Comparison of ENCODE assay signal across 11 cellular contexts in the genomic region with DNA sequence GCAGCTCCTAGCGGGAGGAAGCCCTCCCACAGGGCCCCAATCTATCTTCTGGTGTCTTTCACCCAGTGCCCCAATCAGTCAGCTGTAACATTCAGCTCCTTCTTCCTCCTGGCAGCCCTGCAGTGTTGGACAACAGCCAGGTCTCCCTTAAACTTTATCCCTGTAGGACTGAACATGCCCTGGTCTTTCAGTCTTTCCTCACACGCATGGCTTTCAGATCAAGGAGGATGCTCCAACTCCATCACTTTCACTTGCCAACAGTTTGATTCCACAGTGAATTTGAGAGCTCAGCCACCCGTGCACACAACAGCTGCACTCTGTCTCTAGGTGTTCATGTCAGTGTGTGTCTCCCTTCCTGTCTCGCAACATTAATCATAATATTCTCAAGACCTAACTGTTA. TPM values are rescaled to one million over a fixed set of nuclear protein-coding genes. Genes with fewer than 3 reads are reported as not detected.
DNase-seq lines count a peak whose midpoint lies in the region; ATAC-seq and TF ChIP-seq lines count a peak whose summit lies in the region.
"Had no signal": no experiment of that assay in that cellular context is flagged by ENCODE, and none has a peak within 500 bp of the region (broad histone marks: within the 10 kb centered on the region; RNA-seq: fewer than 3 reads in every experiment).

No MANE protein-coding gene starts in this region.

- H3K4me3 Mint-ChIP-seq in chondrocyte (ENCODE audit: unreplicated experiment) = no peak overlapping the region
- H3K4me3 Mint-ChIP-seq in CD4-positive, alpha-beta T cell = no peak overlapping the region
- H3K4me3 Mint-ChIP-seq: activated T-helper 17 cell treated with anti-CD3 and anti-CD28 coated beads, Interleukin-2, amount 50 U/mL, for 72 hours had no signal

- DNase-seq in Caki2 (ENCODE audit: low read depth) = peak; percentile 33
- DNase-seq in chondrocyte (ENCODE audit: low spot score) = no peak
- DNase-seq in hepatocyte (ENCODE audit: low spot score) = no peak
- DNase-seq in CD4-positive, alpha-beta T cell = no peak
- DNase-seq in NK-92 treated with Interleukin-12 subunit alpha and Interleukin-12 subunit beta, amount 100 ng/mL, for 24 hours (lab: John Stamatoyannopoulos, UW) = no peak

- no peak overlapping the region for H2AFZ ChIP-seq in hepatocyte

- H3K79me2 ChIP-seq in hepatocyte = no peaks in the 10 kb centered on the region

- intact Hi-C loops in CD4-positive, alpha-beta T cell (cut with DNase I, micrococcal nuclease) = no loop called here

- no peak overlapping the region for H3K4me2 ChIP-seq in hepatocyte

- 68% methylated on average over 4 of the region's 4 CpGs for WGBS in hepatocyte (ENCODE audit: low lambda C conversion rate, missing lambda C conversion rate)

- in situ Hi-C loops in Caki2 (cut with HindIII; ENCODE audit: low pct_unique_long_range_greater_than_20kb, low sequenced_read_pairs) = no loop called here

- peaks cover 10% of the 10 kb centered on the region for H3K4me1 Mint-ChIP-seq in chondrocyte (ENCODE audit: low read depth)
- H3K4me1 Mint-ChIP-seq in CD4-positive, alpha-beta T cell (ENCODE audit: low read depth) = no peaks in the 10 kb centered on the region
- H3K4me1 Mint-ChIP-seq: activated T-helper 17 cell treated with anti-CD3 and anti-CD28 coated beads, Interleukin-2, amount 50 U/mL, for 72 hours had no signal

- no peaks in the 10 kb centered on the region for H4K20me1 ChIP-seq in hepatocyte (ENCODE audit: insufficient read depth, poor library complexity, severe bottlenecking)

- no peaks in the 10 kb centered on the region for H3K27me3 ChIP-seq in hepatocyte
- H3K27me3 ChIP-seq in CD4-positive, alpha-beta T cell (ENCODE audit: control insufficient read depth, insufficient read depth, low read length) = peaks cover 4% of the 10 kb centered on the region
- H3K27me3 ChIP-seq: cardiac muscle cell had no signal

- H3K9me3 Mint-ChIP-seq in chondrocyte (ENCODE audit: low read depth) = peaks cover 5% of the 10 kb centered on the region
- H3K9me3 Mint-ChIP-seq in CD4-positive, alpha-beta T cell = no peaks in the 10 kb centered on the region
- H3K9me3 Mint-ChIP-seq: activated T-helper 17 cell treated with anti-CD3 and anti-CD28 coated beads, Interleukin-2, amount 50 U/mL, for 72 hours had no signal

- H3K27me3 Mint-ChIP-seq in chondrocyte (ENCODE audit: low read depth) = peaks cover 4% of the 10 kb centered on the region
- peaks cover 8% of the 10 kb centered on the region for H3K27me3 Mint-ChIP-seq in CD4-positive, alpha-beta T cell

- H3K9me2 ChIP-seq in hepatocyte (replicated peaks; ENCODE audit: insufficient read depth) = no peaks in the 10 kb centered on the region

- peak; percentile 75 for ATAC-seq in GM21390 (IDR thresholded peaks at IDR 0.05; ENCODE audit: unreplicated experiment)
- peak; percentile 76 for ATAC-seq in HG03159 (IDR thresholded peaks at IDR 0.05; ENCODE audit: unreplicated experiment)
- no peak for ATAC-seq in CD4-positive, alpha-beta T cell (ENCODE audit: poor library complexity)
- no peak for ATAC-seq in GM21381 (IDR thresholded peaks at IDR 0.05; ENCODE audit: unreplicated experiment)
- ATAC-seq: activated T-helper 17 cell treated with anti-CD3 and anti-CD28 coated beads, Interleukin-2, amount 50 U/mL, for 72 hours had no signal

- H3K4me3 ChIP-seq in hepatocyte = no peak overlapping the region
- H3K4me3 ChIP-seq: cardiac muscle cell had no signal

- no peaks in the 10 kb centered on the region for H3K4me1 ChIP-seq in hepatocyte (ENCODE audit: insufficient read depth)

- CTCF ChIA-PET in CD4-positive, alpha-beta T cell (lab: Charles Lee) = no interaction called here

- POLR2A ChIA-PET in CD4-positive, alpha-beta T cell (lab: Charles Lee) = no interaction called here

- no peaks in the 10 kb centered on the region for H3K36me3 Mint-ChIP-seq in chondrocyte (ENCODE audit: low read depth)
- no peaks in the 10 kb centered on the region for H3K36me3 Mint-ChIP-seq in CD4-positive, alpha-beta T cell (ENCODE audit: low read depth)

- H3K36me3 ChIP-seq in hepatocyte (replicated peaks; ENCODE audit: insufficient read depth, low read depth) = no peaks in the 10 kb centered on the region
- H3K36me3 ChIP-seq: cardiac muscle cell had no signal

- TF ChIP-seq CTCF in chondrocyte (IDR thresholded peaks at IDR 0.05) = no peak
- no peak for TF ChIP-seq CTCF in hepatocyte (IDR thresholded peaks at IDR 0.05; ENCODE audit: poor library complexity)
- no peak for TF ChIP-seq CTCF in CD4-positive, alpha-beta T cell (IDR thresholded peaks at IDR 0.05)

- H3K27ac Mint-ChIP-seq in chondrocyte (ENCODE audit: unreplicated experiment) = peak overlapping the region; percentile 29
- no peak overlapping the region for H3K27ac Mint-ChIP-seq in CD4-positive, alpha-beta T cell
- H3K27ac Mint-ChIP-seq: activated T-helper 17 cell treated with anti-CD3 and anti-CD28 coated beads, Interleukin-2, amount 50 U/mL, for 72 hours had no signal

- H3K27ac ChIP-seq in hepatocyte = no peak overlapping the region
- H3K27ac ChIP-seq in CD4-positive, alpha-beta T cell (ENCODE audit: low read depth, low read length) = no peak overlapping the region
- H3K27ac ChIP-seq: cardiac muscle cell had no signal

- H3K9me3 ChIP-seq in hepatocyte (ENCODE audit: low read depth) = no peaks in the 10 kb centered on the region
- no peaks in the 10 kb centered on the region for H3K9me3 ChIP-seq in CD4-positive, alpha-beta T cell (ENCODE audit: control insufficient read depth, low read length)

RNA-seq across cellular contexts. Expression of gene LRRC34, which starts 28.5 kb away (rescaled TPM):
- 12.0 and 13.2 TPM in 2 replicates for total RNA-seq in Caki2 (2014; rRNA removed; shearing (Covaris generic); ENCODE audit: low replicate concordance)
- 1.5 to 2.2 TPM (median 1.9 TPM) in 3 replicates for total RNA-seq in chondrocyte
- total RNA-seq in hepatocyte = 0.97 and 1.0 TPM in 2 replicates
- 0.50 TPM in 1 of 2 replicates, not detected in the other for polyA plus RNA-seq in hepatocyte
- total RNA-seq in CD4-positive, alpha-beta T cell = under 1 TPM; 0.22 to 0.52 TPM

RNA-seq across cellular contexts. Expression of gene LRRIQ4, which starts 28.5 kb away (rescaled TPM):
- not detected in 2 replicates for total RNA-seq in Caki2 (2014; rRNA removed; shearing (Covaris generic); ENCODE audit: low replicate concordance)
- not detected in 3 replicates for total RNA-seq in chondrocyte
- not detected in 2 replicates for total RNA-seq in hepatocyte
- not detected in 2 replicates for polyA plus RNA-seq in hepatocyte
- not detected for total RNA-seq in CD4-positive, alpha-beta T cell
- total RNA-seq: lower leg skin had no signal
- polyA plus RNA-seq: cardiac muscle cell had no signal

RNA-seq across cellular contexts. Expression of gene LRRC31, which starts 28.6 kb away (rescaled TPM):
- total RNA-seq in Caki2 (2014; rRNA removed; shearing (Covaris generic); ENCODE audit: low replicate concordance) = 0.47 and 0.98 TPM in 2 replicates
- total RNA-seq in chondrocyte = not detected in 3 replicates
- total RNA-seq in hepatocyte = 6.1 and 6.5 TPM in 2 replicates
- 1.1 and 1.4 TPM in 2 replicates for polyA plus RNA-seq in hepatocyte
- total RNA-seq in CD4-positive, alpha-beta T cell = not detected
- total RNA-seq: activated T-helper 17 cell treated with anti-CD3 and anti-CD28 coated beads, Interleukin-2, amount 50 U/mL, for 72 hours; cardiac muscle cell; lower leg skin had no signal
- polyA plus RNA-seq: cardiac muscle cell had no signal

Comparison
In these comparisons a context has a peak if more than half of its experiments do, and no peak if none do; other contexts are left out.
1. ATAC-seq: peak in GM21390 (single experiment) and HG03159 (single experiment); none in CD4-positive, alpha-beta T cell (single experiment) and GM21381 (single experiment).